In the genomic region with DNA sequence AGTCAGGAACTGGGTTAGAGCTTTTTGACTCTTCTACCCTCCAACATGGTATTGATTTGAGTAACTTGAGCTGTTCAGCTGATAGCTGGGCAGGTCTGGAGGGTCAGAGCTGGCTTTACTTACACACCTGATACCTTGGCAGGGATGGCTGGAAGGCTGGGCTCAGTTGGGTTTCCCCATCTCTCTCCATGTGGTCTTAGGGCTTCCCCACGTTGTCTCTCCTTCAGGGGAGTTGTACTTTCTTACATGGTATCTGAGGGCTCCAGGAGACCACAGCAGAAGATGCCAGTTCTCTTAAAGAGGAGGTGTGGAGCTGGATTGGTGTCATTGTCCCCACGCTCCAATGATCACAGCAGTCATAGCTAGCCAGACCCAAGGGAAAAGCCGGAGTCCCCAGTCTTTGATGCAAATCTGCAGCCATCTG, we compare ENCODE assay signal across 16 cellular contexts. TPM values are rescaled to one million over a fixed set of nuclear protein-coding genes. Genes with fewer than 3 reads are reported as not detected.
DNase-seq lines count a peak whose midpoint lies in the region; ATAC-seq and TF ChIP-seq lines count a peak whose summit lies in the region.
"Had no signal": no experiment of that assay in that cellular context is flagged by ENCODE, and none has a peak within 500 bp of the region (broad histone marks: within the 10 kb centered on the region; RNA-seq: fewer than 3 reads in every experiment).

No MANE protein-coding gene starts in this region.

- intact Hi-C loops in OCI-LY7 (cut with micrococcal nuclease; ENCODE audit: unreplicated experiment): loop anchor here (10.0 kb wide), 1 partner anchor 215 kb away; no protein-coding TSS in a partner anchor
- intact Hi-C loops in lower leg skin (cut with DNase I; ENCODE audit: low total_unique reads): no loop called here

- no TSS peak for BruUV-seq in OCI-LY7 (replicated peaks; lab: Mats Ljungman, UMichigan)

- H3K79me2 ChIP-seq in OCI-LY7 (ENCODE audit: insufficient read depth, low read depth, low read length): no peaks in the 10 kb centered on the region

- CTCF ChIA-PET in OCI-LY7 (lab: Charles Lee; ENCODE audit: unreplicated experiment): no interaction called here

- in situ Hi-C loops in HAP-1 (cut with MboI; ENCODE audit: low sequenced_read_pairs): no loop called here

- no peaks in the 10 kb centered on the region for H3K4me1 ChIP-seq in OCI-LY7 (ENCODE audit: insufficient read depth, low read length, poor library complexity, severe bottlenecking)
- no peaks in the 10 kb centered on the region for H3K4me1 ChIP-seq in HAP-1

- H3K36me3 ChIP-seq in OCI-LY7 (ENCODE audit: insufficient read depth, low read length) (no peaks in the 10 kb centered on the region), HAP-1 (replicated peaks) (no peaks in the 10 kb centered on the region)

- H3K9me2 ChIP-seq in OCI-LY7 (ENCODE audit: insufficient read depth, low read length): no peaks in the 10 kb centered on the region

- no peak overlapping the region for H3K27ac ChIP-seq in OCI-LY7 (ENCODE audit: low read depth, low read length, poor library complexity, severe bottlenecking)

- TF ChIP-seq POLR2A in lower leg skin (IDR thresholded peaks at IDR 0.05): no peak

- no peaks in the 10 kb centered on the region; the same call in 1 of the 2 replicates for H4K20me1 ChIP-seq in OCI-LY7 (ENCODE audit: insufficient read depth, low read length)

- H3K27me3 Mint-ChIP-seq in activated T-cell treated with anti-CD3 and anti-CD28 coated beads, Interleukin-2, amount 50 U/mL, for 72 hours (ENCODE audit: low read depth): no peaks in the 10 kb centered on the region
- no peaks in the 10 kb centered on the region for H3K27me3 Mint-ChIP-seq in activated T-cell treated with anti-CD3 and anti-CD28 coated beads, Interleukin-2, amount 50 U/mL, for 4 hours (ENCODE audit: low read depth)
- H3K27me3 Mint-ChIP-seq: IgD-negative memory B cell had no signal

- H3K9me3 ChIP-seq in OCI-LY7 (ENCODE audit: low read length) (no peaks in the 10 kb centered on the region), HAP-1 (no peaks in the 10 kb centered on the region)

- no peak overlapping the region for H3K4me3 Mint-ChIP-seq in activated T-cell treated with anti-CD3 and anti-CD28 coated beads, Interleukin-2, amount 50 U/mL, for 72 hours
- H3K4me3 Mint-ChIP-seq in activated T-cell treated with anti-CD3 and anti-CD28 coated beads, Interleukin-2, amount 50 U/mL, for 4 hours: no peak overlapping the region
- H3K4me3 Mint-ChIP-seq: IgD-negative memory B cell; neural crest cell; T-helper 2 cell treated with Interferon-gamma antibody and Interleukin-4, amounts not matched to agents 5 μg/mL and 100 μg/mL, for 36 hours had no signal

- H2AFZ ChIP-seq in OCI-LY7 (ENCODE audit: low read length): no peak overlapping the region

- H3K27me3 ChIP-seq in HAP-1 (ENCODE audit: low read depth): no peaks in the 10 kb centered on the region

- H3K36me3 Mint-ChIP-seq in activated T-cell treated with anti-CD3 and anti-CD28 coated beads, Interleukin-2, amount 50 U/mL, for 72 hours (ENCODE audit: insufficient read depth in 2 of 2): peaks cover 0 to 2% of the 10 kb centered on the region in 2 donors
- H3K36me3 Mint-ChIP-seq in activated T-cell treated with anti-CD3 and anti-CD28 coated beads, Interleukin-2, amount 50 U/mL, for 4 hours (ENCODE audit: insufficient read depth): peaks cover 4% of the 10 kb centered on the region

- DNase-seq in activated T-cell treated with anti-CD3 and anti-CD28 coated beads, Interleukin-2, amount 50 U/mL, for 72 hours: peak in 1 of 2 donors; percentile 7
- DNase-seq in activated T-cell treated with anti-CD3 and anti-CD28 coated beads, Interleukin-2, amount 50 U/mL, for 4 hours: no peak
- DNase-seq in OCI-LY7 (ENCODE audit: low spot score) (no peak), lower leg skin (ENCODE audit: low spot score in 2 of 2) (no peak), NCI-H2029 treated with DMSO at 0.1 percent for 48 hours (lab: John Stamatoyannopoulos, UW) (no peak), HAP-1 (ENCODE audit: low spot score in 2 of 2) (no peak)
- DNase-seq: activated CD8-positive, alpha-beta memory T cell treated with anti-CD3 and anti-CD28 coated beads, Interleukin-2, amount 50 U/mL, for 48 hours; anterior cingulate cortex; DMS79 treated with DMSO at 0.1 percent for 48 hours; left colon; NCI-H2081 had no signal

- ATAC-seq in activated T-cell treated with anti-CD3 and anti-CD28 coated beads, Interleukin-2, amount 50 U/mL, for 72 hours (replicated peaks in 1 of 2): peak; percentile 80 to 92
- no peak for ATAC-seq in activated T-cell treated with anti-CD3 and anti-CD28 coated beads, Interleukin-2, amount 50 U/mL, for 4 hours
- ATAC-seq in GM21825 (IDR thresholded peaks at IDR 0.05; ENCODE audit: unreplicated experiment): peak; percentile 64
- ATAC-seq in HG03159 (IDR thresholded peaks at IDR 0.05; ENCODE audit: unreplicated experiment): peak; percentile 68
- ATAC-seq: left colon had no signal

- H3K4me1 Mint-ChIP-seq in activated T-cell treated with anti-CD3 and anti-CD28 coated beads, Interleukin-2, amount 50 U/mL, for 72 hours (ENCODE audit: low read depth): peaks cover 11% of the 10 kb centered on the region
- H3K4me1 Mint-ChIP-seq in activated T-cell treated with anti-CD3 and anti-CD28 coated beads, Interleukin-2, amount 50 U/mL, for 4 hours (ENCODE audit: low read depth): no peaks in the 10 kb centered on the region
- H3K4me1 Mint-ChIP-seq: neural crest cell had no signal

- H3K4me3 ChIP-seq in OCI-LY7 (ENCODE audit: low read depth, low read length, poor library complexity, severe bottlenecking) (no peak overlapping the region), lower leg skin (ENCODE audit: low read depth, poor library complexity, severe bottlenecking) (no peak overlapping the region), HAP-1 (no peak overlapping the region)

- H3K9me3 Mint-ChIP-seq in activated T-cell treated with anti-CD3 and anti-CD28 coated beads, Interleukin-2, amount 50 U/mL, for 72 hours: no peaks in the 10 kb centered on the region
- H3K9me3 Mint-ChIP-seq in activated T-cell treated with anti-CD3 and anti-CD28 coated beads, Interleukin-2, amount 50 U/mL, for 4 hours: no peaks in the 10 kb centered on the region
- H3K9me3 Mint-ChIP-seq: IgD-negative memory B cell; neural crest cell; T-helper 2 cell treated with Interferon-gamma antibody and Interleukin-4, amounts not matched to agents 5 μg/mL and 100 μg/mL, for 36 hours had no signal

- no peak overlapping the region for H3K27ac Mint-ChIP-seq in activated T-cell treated with anti-CD3 and anti-CD28 coated beads, Interleukin-2, amount 50 U/mL, for 72 hours
- H3K27ac Mint-ChIP-seq: IgD-negative memory B cell; T-helper 2 cell treated with Interferon-gamma antibody and Interleukin-4, amounts not matched to agents 5 μg/mL and 100 μg/mL, for 36 hours had no signal

- WGBS in lower leg skin, 2 donors: 89 to 91% methylated on average over 3 of the region's 3 CpGs

- POLR2A ChIA-PET in OCI-LY7 (lab: Charles Lee): interaction anchor here (0.6 to 0.7 kb wide), 2 partner anchors 772 to 1127 kb away, joined by 3 read pairs; no protein-coding TSS in a partner anchor

- no peak overlapping the region for H3K4me2 ChIP-seq in OCI-LY7 (ENCODE audit: low read length)

- TF ChIP-seq CTCF in OCI-LY7 (conservative IDR thresholded peaks at IDR 0.05; ENCODE audit: low read length) (no peak), lower leg skin (IDR thresholded peaks at IDR 0.05) (no peak)

RNA-seq across cellular contexts. Expression of gene ISOC1, which starts 25.6 kb away (rescaled TPM):
- 10 to 100 TPM; 19.4 to 20.4 TPM for total RNA-seq in activated T-cell treated with anti-CD3 and anti-CD28 coated beads, Interleukin-2, amount 50 U/mL, for 72 hours
- 10 to 100 TPM; 26.3 to 32.0 (median 31.2) TPM for total RNA-seq in activated T-cell treated with anti-CD3 and anti-CD28 coated beads, Interleukin-2, amount 50 U/mL, for 4 hours
- total RNA-seq in OCI-LY7 (2014; rRNA removed; shearing (Covaris generic)): 16.7 and 17.9 TPM in 2 replicates
- total RNA-seq in OCI-LY7 (2022) (23.8 and 25.6 TPM in 2 replicates), lower leg skin (10 to 100 TPM; 37.7 to 67.2 (median 38.7) TPM)

Comparison
In these comparisons a context has a peak if more than half of its experiments do, and no peak if none do; other contexts are left out.
1. ATAC-seq: peak in activated T-cell treated with anti-CD3 and anti-CD28 coated beads, Interleukin-2, amount 50 U/mL, for 72 hours (2 of 2), GM21825 (single experiment) and HG03159 (single experiment); none in activated T-cell treated with anti-CD3 and anti-CD28 coated beads, Interleukin-2, amount 50 U/mL, for 4 hours (0 of 2).